In genomic region chr4:158809611-158810486, GRCh38 we compare ENCODE assay signal across 7 cellular contexts. TPM values are rescaled to one million over a fixed set of nuclear protein-coding genes. Genes with fewer than 3 reads are reported as not detected.
DNase-seq lines count a peak whose midpoint lies in the region; ATAC-seq, FAIRE-seq and TF ChIP-seq lines count a peak whose summit lies in the region.

No MANE protein-coding gene starts in this region.

- H3K9me3 ChIP-seq in HUES6 (ENCODE audit: control insufficient read depth, insufficient read depth, low read depth, low read length) = no peaks in the 10 kb centered on the region
- no peaks in the 10 kb centered on the region for H3K9me3 ChIP-seq in hepatocyte (ENCODE audit: low read depth)
- no peaks in the 10 kb centered on the region for H3K9me3 ChIP-seq in subcutaneous abdominal adipose tissue (ENCODE audit: control insufficient read depth in 5 of 5, low read length in 5 of 5)

- H3K4me1 ChIP-seq in HUES6 (ENCODE audit: control insufficient read depth, insufficient read depth, low read length) = peaks cover 25% of the 10 kb centered on the region
- peaks cover 29% of the 10 kb centered on the region for H3K4me1 ChIP-seq in hepatocyte (ENCODE audit: insufficient read depth)
- H3K4me1 ChIP-seq in subcutaneous abdominal adipose tissue (ENCODE audit: control insufficient read depth in 5 of 5, insufficient read depth in 5 of 5, low read length in 5 of 5) = peaks cover 14 to 56% (median 46%) of the 10 kb centered on the region in 5 donors

- H2AFZ ChIP-seq in hepatocyte = no peak overlapping the region

- no peaks in the 10 kb centered on the region for H3K36me3 Mint-ChIP-seq in activated T-helper 17 cell treated with anti-CD3 and anti-CD28 coated beads, Interleukin-2, amount 50 U/mL, for 72 hours (ENCODE audit: low read depth)

- DNase-seq in GM12891 (ENCODE audit: insufficient read length, low spot score) (no peak), hepatocyte (ENCODE audit: low spot score) (peak; percentile 68), NCI-H1436 (lab: John Stamatoyannopoulos, UW) (no peak)

- no peaks in the 10 kb centered on the region for H3K9me3 Mint-ChIP-seq in activated T-helper 17 cell treated with anti-CD3 and anti-CD28 coated beads, Interleukin-2, amount 50 U/mL, for 72 hours

- H3K27me3 ChIP-seq in HUES6 (ENCODE audit: control insufficient read depth, insufficient read depth, low read length) = no peaks in the 10 kb centered on the region
- no peaks in the 10 kb centered on the region for H3K27me3 ChIP-seq in hepatocyte
- peaks cover 0 to 3% (median 0%) of the 10 kb centered on the region in 5 donors for H3K27me3 ChIP-seq in subcutaneous abdominal adipose tissue (ENCODE audit: control insufficient read depth in 5 of 5, insufficient read depth in 4 of 5, low read length in 5 of 5)

- H3K9ac ChIP-seq in HUES6 (ENCODE audit: low read length) (peak overlapping the region; percentile 13), subcutaneous abdominal adipose tissue (ENCODE audit: low read length in 5 of 5) (peak overlapping the region in 3 of 5 donors; percentile 32 to 74 (median 40))

- no peak for TF ChIP-seq POLR2A in GM12891 (IDR thresholded peaks at IDR 0.05; ENCODE audit: low read depth, low read length)

- no peaks in the 10 kb centered on the region for H3K36me3 ChIP-seq in HUES6 (ENCODE audit: control insufficient read depth, insufficient read depth, low read length)
- no peaks in the 10 kb centered on the region for H3K36me3 ChIP-seq in hepatocyte (replicated peaks; ENCODE audit: insufficient read depth, low read depth)
- no peaks in the 10 kb centered on the region for H3K36me3 ChIP-seq in subcutaneous abdominal adipose tissue (ENCODE audit: control insufficient read depth in 5 of 5, insufficient read depth in 5 of 5, low read length in 5 of 5)

- peak; percentile 78 for ATAC-seq in GM21529 (IDR thresholded peaks at IDR 0.05; ENCODE audit: unreplicated experiment)
- peak; percentile 62 for ATAC-seq in activated T-helper 17 cell treated with anti-CD3 and anti-CD28 coated beads, Interleukin-2, amount 50 U/mL, for 72 hours (replicated peaks)

- 22% methylated on average over 6 of the region's 6 CpGs for WGBS in hepatocyte (ENCODE audit: low lambda C conversion rate, missing lambda C conversion rate)

- H3K4me3 ChIP-seq in HUES6 (ENCODE audit: low read depth, low read length) (no peak overlapping the region), hepatocyte (no peak overlapping the region), subcutaneous abdominal adipose tissue (ENCODE audit: low read depth in 1 of 5, low read length in 5 of 5) (peak overlapping the region in 2 of 5 donors; percentile 0 to 34)

- no peaks in the 10 kb centered on the region for H3K27me3 Mint-ChIP-seq in activated T-helper 17 cell treated with anti-CD3 and anti-CD28 coated beads, Interleukin-2, amount 50 U/mL, for 72 hours

- no peak for TF ChIP-seq CTCF in hepatocyte (IDR thresholded peaks at IDR 0.05; ENCODE audit: poor library complexity)

- no peaks in the 10 kb centered on the region for H4K20me1 ChIP-seq in hepatocyte (ENCODE audit: insufficient read depth, poor library complexity, severe bottlenecking)

- H3K4me3 Mint-ChIP-seq in activated T-helper 17 cell treated with anti-CD3 and anti-CD28 coated beads, Interleukin-2, amount 50 U/mL, for 72 hours = peak overlapping the region; percentile 65

- H3K79me2 ChIP-seq in hepatocyte = peaks cover 54% of the 10 kb centered on the region

- FAIRE-seq in GM12891 (lab: Jason Lieb, UNC) = peak; percentile 20

- no peaks in the 10 kb centered on the region for H3K9me2 ChIP-seq in hepatocyte (replicated peaks; ENCODE audit: insufficient read depth)

- peak overlapping the region; percentile 76 for H3K27ac Mint-ChIP-seq in activated T-helper 17 cell treated with anti-CD3 and anti-CD28 coated beads, Interleukin-2, amount 50 U/mL, for 72 hours

- peak overlapping the region; percentile 41 for H3K4me2 ChIP-seq in hepatocyte

- peaks cover 34% of the 10 kb centered on the region for H3K4me1 Mint-ChIP-seq in activated T-helper 17 cell treated with anti-CD3 and anti-CD28 coated beads, Interleukin-2, amount 50 U/mL, for 72 hours

- H3K27ac ChIP-seq in HUES6 (ENCODE audit: low read depth, low read length) = no peak overlapping the region; the same call in 1 of the 2 replicates
- peak overlapping the region; percentile 89 for H3K27ac ChIP-seq in hepatocyte
- H3K27ac ChIP-seq in subcutaneous abdominal adipose tissue (ENCODE audit: low read depth, low read length) = peak overlapping the region; percentile 91

TF ChIP-seq in GM12891, 5 proteins besides CTCF, POLR2A, EP300 and RAD21:
- TF ChIP-seq SPI1 (IDR thresholded peaks at IDR 0.05; ENCODE audit: low read depth, low read length) (peak; percentile 94), POLR2AphosphoS5 (IDR thresholded peaks at IDR 0.05; ENCODE audit: low read depth, low read length) (no peak)

RNA-seq across cellular contexts. Expression of gene FNIP2, which starts 41.0 kb away (rescaled TPM):
- polyA plus RNA-seq in GM12891 (2012; ENCODE audit: low read depth, missing spikeins) = 0.09 TPM
- 10 to 100 TPM; 33.4 to 45.9 TPM for total RNA-seq in activated T-helper 17 cell treated with anti-CD3 and anti-CD28 coated beads, Interleukin-2, amount 50 U/mL, for 72 hours
- 53.2 and 61.0 TPM in 2 replicates for total RNA-seq in hepatocyte
- polyA plus RNA-seq in hepatocyte = 20.8 and 23.4 TPM in 2 replicates
